Comparison of ENCODE assay signal across 1 cellular context in genomic region chr18:45772081-45772480, GRCh38.
TF ChIP-seq lines count a peak whose summit lies in the region.

No MANE protein-coding gene starts in this region.

TF ChIP-seq in IMR-90, 13 proteins besides CTCF, POLR2A, EP300 and RAD21:
- TF ChIP-seq BHLHE40 (IDR thresholded peaks at IDR 0.05; ENCODE audit: low read depth, low read length) = no peak
- TF ChIP-seq FOS (IDR thresholded peaks at IDR 0.05; ENCODE audit: low read depth, low read length) = no peak
- TF ChIP-seq NFE2L2 (IDR thresholded peaks at IDR 0.05; ENCODE audit: low read depth, low read length) = no peak
